Comparison of ENCODE assay signal across 37 cellular contexts in the genomic region with DNA sequence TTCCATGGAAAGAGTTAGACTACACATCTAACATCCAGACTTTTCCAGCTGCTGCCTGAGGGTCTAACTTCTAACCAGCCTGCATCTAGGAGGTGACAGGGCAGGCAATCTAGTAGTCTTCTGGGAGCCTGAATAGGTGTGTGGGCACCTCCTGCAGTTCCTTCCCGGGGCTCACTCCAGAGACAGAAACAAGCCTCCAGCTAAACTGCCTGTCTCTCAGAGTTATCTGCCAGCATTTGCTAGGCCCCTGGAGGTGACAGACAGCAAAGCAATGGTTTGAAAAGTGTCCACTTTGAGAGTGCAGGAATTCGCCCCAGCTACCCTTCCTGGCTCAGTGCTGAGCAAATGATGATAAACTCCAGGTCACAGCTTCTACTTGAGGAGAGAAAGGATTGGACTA.
"Had no signal": no experiment of that assay in that cellular context is flagged by ENCODE, and none has a peak within 500 bp of the region (broad histone marks: within the 10 kb centered on the region; RNA-seq: fewer than 3 reads in every experiment).

No MANE protein-coding gene starts in this region.

- H3K36me3 ChIP-seq: adrenal gland, brain microvascular endothelial cell, breast epithelium had no signal

- H3K4me3 Mint-ChIP-seq: activated B cell treated with CpG ODN at 0.5 μM for 24 hours; activated CD4-positive, alpha-beta memory T cell treated with anti-CD3 and anti-CD28 coated beads for 36 hours; activated CD4-positive, alpha-beta T cell treated with anti-CD3 and anti-CD28 coated beads, Interleukin-2, amount 10 ng/mL, durations not matched to agents 24 days and 14 days; activated CD8-positive, alpha-beta T cell treated with anti-CD3 and anti-CD28 coated beads for 36 hours; activated naive CD4-positive, alpha-beta T cell treated with anti-CD3 and anti-CD28 coated beads for 36 hours; activated naive CD8-positive, alpha-beta T cell treated with anti-CD3 and anti-CD28 coated beads for 36 hours; activated T-cell treated with anti-CD3 and anti-CD28 coated beads, Interleukin-2, amount 50 U/mL, for 4 hours; activated T-cell treated with anti-CD3 and anti-CD28 coated beads, Interleukin-2, amount 50 U/mL, for 72 hours; activated T-helper 1 cell treated with anti-CD3 and anti-CD28 coated beads, Interleukin-12 subunit alpha, Interleukin-12 subunit beta, Interleukin-2, Interleukin-4 antibody, amounts not matched to agents 30 ng/mL and 10 ng/mL and 1 ng/mL, durations not matched to agents 14 hours and 24 hours and 36 hours; activated T-helper 17 cell treated with anti-CD3 and anti-CD28 coated beads, Interleukin-2, amount 50 U/mL, for 72 hours; central memory CD8-positive, alpha-beta T cell; T-helper 1 cell treated with Interleukin-12 subunit alpha and Interleukin-12 subunit beta and Interleukin-4 antibody, amounts not matched to agents 30 μg/mL and 1 μg/mL, for 36 hours; T-helper 2 cell treated with Interferon-gamma antibody and Interleukin-4, amounts not matched to agents 5 μg/mL and 100 μg/mL, for 36 hours had no signal

- H3K9me3 ChIP-seq: adrenal gland had no signal

- DNase-seq: activated B cell treated with CpG ODN at 0.5 μM for 24 hours; activated CD4-positive, alpha-beta memory T cell treated with anti-CD3 and anti-CD28 coated beads for 36 hours; activated CD4-positive, alpha-beta T cell treated with anti-CD3 and anti-CD28 coated beads for 4 hours; activated CD4-positive, alpha-beta T cell treated with anti-CD3 and anti-CD28 coated beads, Interleukin-2, amount 10 ng/mL, durations not matched to agents 24 days and 14 days; activated CD4-positive, alpha-beta T cell treated with anti-CD3 and anti-CD28 coated beads, Interleukin-2, amount 50 U/mL, for 1 hour; activated CD4-positive, alpha-beta T cell treated with anti-CD3 and anti-CD28 coated beads, Interleukin-2, amount 50 U/mL, for 4 hours; activated CD4-positive, CD25-positive, alpha-beta regulatory T cell treated with anti-CD3 and anti-CD28 coated beads, Interleukin-2, amount 50 U/mL, for 72 hours; activated CD8-positive, alpha-beta memory T cell treated with anti-CD3 and anti-CD28 coated beads, Interleukin-2, amount 50 U/mL, for 4 hours; activated CD8-positive, alpha-beta T cell treated with anti-CD3 and anti-CD28 coated beads for 36 hours; activated effector memory CD4-positive, alpha-beta T cell treated with anti-CD3 and anti-CD28 coated beads, Interleukin-2, amount 50 U/mL, for 16 hours; activated gamma-delta T cell treated with Interleukin-2 at 50 U/mL for 16 hours; activated naive CD4-positive, alpha-beta T cell; activated naive CD4-positive, alpha-beta T cell treated with anti-CD3 and anti-CD28 coated beads for 36 hours; activated naive CD4-positive, alpha-beta T cell treated with anti-CD3 and anti-CD28 coated beads, Interleukin-2, amount 50 U/mL, for 16 hours; activated naive CD8-positive, alpha-beta T cell treated with anti-CD3 and anti-CD28 coated beads for 36 hours; activated T-cell treated with anti-CD3 and anti-CD28 coated beads for 4 hours; activated T-cell treated with anti-CD3 and anti-CD28 coated beads, Interleukin-2, amount 50 U/mL, for 1 hour; activated T-cell treated with anti-CD3 and anti-CD28 coated beads, Interleukin-2, amount 50 U/mL, for 4 hours; activated T-cell treated with anti-CD3 and anti-CD28 coated beads, Interleukin-2, amount 50 U/mL, for 72 hours; adrenal gland; amniotic stem cell; aorta; body of pancreas; brain microvascular endothelial cell; caudate nucleus; SW 1271; T-helper 1 cell; T-helper 2 cell; T-helper 9 cell had no signal

- H3K27ac ChIP-seq: adrenal gland, body of pancreas, brain microvascular endothelial cell, breast epithelium, VCaP had no signal

- H3K27me3 Mint-ChIP-seq: activated CD4-positive, alpha-beta T cell treated with anti-CD3 and anti-CD28 coated beads, Interleukin-2, amount 10 ng/mL, durations not matched to agents 24 days and 14 days had no signal

- H3K9me3 Mint-ChIP-seq: activated CD4-positive, alpha-beta memory T cell treated with anti-CD3 and anti-CD28 coated beads for 36 hours; activated CD4-positive, alpha-beta T cell treated with anti-CD3 and anti-CD28 coated beads, Interleukin-2, amount 10 ng/mL, durations not matched to agents 24 days and 14 days; activated T-helper 17 cell treated with anti-CD3 and anti-CD28 coated beads, Interleukin-2, amount 50 U/mL, for 72 hours; central memory CD8-positive, alpha-beta T cell; T-helper 1 cell treated with Interleukin-12 subunit alpha and Interleukin-12 subunit beta and Interleukin-4 antibody, amounts not matched to agents 30 μg/mL and 1 μg/mL, for 36 hours had no signal

- H3K4me1 Mint-ChIP-seq: activated B cell treated with CpG ODN at 0.5 μM for 24 hours; activated CD4-positive, alpha-beta T cell treated with anti-CD3 and anti-CD28 coated beads, Interleukin-2, amount 10 ng/mL, durations not matched to agents 24 days and 14 days; activated naive CD8-positive, alpha-beta T cell treated with anti-CD3 and anti-CD28 coated beads for 36 hours; activated T-helper 17 cell treated with anti-CD3 and anti-CD28 coated beads, Interleukin-2, amount 50 U/mL, for 72 hours; central memory CD8-positive, alpha-beta T cell had no signal

- H3K27me3 ChIP-seq: adrenal gland, body of pancreas, brain microvascular endothelial cell, breast epithelium had no signal

- ATAC-seq: activated CD8-positive, alpha-beta T cell treated with anti-CD3 and anti-CD28 coated beads for 36 hours; activated naive CD4-positive, alpha-beta T cell treated with anti-CD3 and anti-CD28 coated beads, Interleukin-2, amount 50 U/mL, for 72 hours; activated T-cell treated with anti-CD3 and anti-CD28 coated beads, Interleukin-2, amount 50 U/mL, for 4 hours; activated T-cell treated with anti-CD3 and anti-CD28 coated beads, Interleukin-2, amount 50 U/mL, for 72 hours; activated T-helper 17 cell treated with anti-CD3 and anti-CD28 coated beads, Interleukin-2, amount 50 U/mL, for 72 hours; body of pancreas had no signal

- H3K27ac Mint-ChIP-seq: activated B cell treated with CpG ODN at 0.5 μM for 24 hours; activated CD4-positive, alpha-beta memory T cell treated with anti-CD3 and anti-CD28 coated beads for 36 hours; activated CD4-positive, alpha-beta T cell treated with anti-CD3 and anti-CD28 coated beads, Interleukin-2, amount 10 ng/mL, durations not matched to agents 24 days and 14 days; activated CD8-positive, alpha-beta T cell treated with anti-CD3 and anti-CD28 coated beads for 36 hours; activated naive CD4-positive, alpha-beta T cell treated with anti-CD3 and anti-CD28 coated beads for 36 hours; activated naive CD4-positive, alpha-beta T cell treated with anti-CD3 and anti-CD28 coated beads, Interleukin-2, amount 50 U/mL, for 72 hours; activated naive CD8-positive, alpha-beta T cell treated with anti-CD3 and anti-CD28 coated beads for 36 hours; activated T-cell treated with anti-CD3 and anti-CD28 coated beads, Interleukin-2, amount 50 U/mL, for 72 hours; activated T-helper 1 cell treated with anti-CD3 and anti-CD28 coated beads, Interleukin-12 subunit alpha, Interleukin-12 subunit beta, Interleukin-2, Interleukin-4 antibody, amounts not matched to agents 30 ng/mL and 10 ng/mL and 1 ng/mL, durations not matched to agents 14 hours and 24 hours and 36 hours; activated T-helper 17 cell treated with anti-CD3 and anti-CD28 coated beads, Interleukin-2, amount 50 U/mL, for 72 hours; T-helper 1 cell treated with Interleukin-12 subunit alpha and Interleukin-12 subunit beta and Interleukin-4 antibody, amounts not matched to agents 30 μg/mL and 1 μg/mL, for 36 hours; T-helper 2 cell treated with Interferon-gamma antibody and Interleukin-4, amounts not matched to agents 5 μg/mL and 100 μg/mL, for 36 hours had no signal

- H3K4me3 ChIP-seq: adrenal gland, body of pancreas, breast epithelium had no signal

- H3K4me1 ChIP-seq: adrenal gland, body of pancreas, breast epithelium had no signal
